ENCODE assay signal across 8 cellular contexts in genomic region chr11:535519-536454, GRCh38. TPM values are rescaled to one million over a fixed set of nuclear protein-coding genes. Genes with fewer than 3 reads are reported as not detected.
A peak's percentile ranks its signal among the peaks of the same experiment; 100 is the strongest.
DNase-seq lines count a peak whose midpoint lies in the region; ATAC-seq, FAIRE-seq and TF ChIP-seq lines count a peak whose summit lies in the region.

TSS of gene HRAS (minus strand) at chr11:535576.

- peak within 1 kb of the TSS; percentile 19 for H2AFZ ChIP-seq in keratinocyte (ENCODE audit: control insufficient read depth, low read length)

- peaks cover 23% of the 10 kb centered on the region for H3K4me1 ChIP-seq in keratinocyte (ENCODE audit: control insufficient read depth, extremely low read depth, insufficient read depth, low read length)

- peak; percentile 93 for TF ChIP-seq POLR2A in GM18951 (IDR thresholded peaks at IDR 0.05; ENCODE audit: extremely low read depth, insufficient read depth, insufficient read length)

- dilution Hi-C loops in keratinocyte (cut with MboI; ENCODE audit: extremely low pct_ligation_motif_present, low sequenced_read_pairs) = no loop called here

- H3K9ac ChIP-seq in keratinocyte (ENCODE audit: control insufficient read depth, extremely low read depth, insufficient read depth, low read length) = peak within 1 kb of the TSS; percentile 90

- no peaks in the 10 kb centered on the region for H3K27me3 ChIP-seq in AG04450 (ENCODE audit: control insufficient read depth, insufficient read depth, low read length)
- peaks cover 6% of the 10 kb centered on the region for H3K27me3 ChIP-seq in keratinocyte (ENCODE audit: control insufficient read depth, extremely low read depth, insufficient read depth, low read length)

- ATAC-seq in HG03196 (IDR thresholded peaks at IDR 0.05; ENCODE audit: unreplicated experiment) = peak; percentile 71

- in situ Hi-C loops in GM18951 (cut with MboI; ENCODE audit: low sequenced_read_pairs, unreplicated experiment) = no loop called here

- peak within 1 kb of the TSS; percentile 73 for H3K4me3 ChIP-seq in AG04450 (ENCODE audit: low read depth, low read length)
- H3K4me3 ChIP-seq in keratinocyte (ENCODE audit: control insufficient read depth in 2 of 3, extremely low read depth in 1 of 3, insufficient read depth in 2 of 3, low read depth in 1 of 3, low read length in 3 of 3) = peak within 1 kb of the TSS; percentile 74 to 96 (median 83)

- H3K9me3 ChIP-seq in AG04450 (ENCODE audit: control insufficient read depth, insufficient read depth, low read length) (no peaks in the 10 kb centered on the region; the same call in 1 of the 2 replicates), keratinocyte (ENCODE audit: control insufficient read depth, low read depth, low read length) (no peaks in the 10 kb centered on the region)

- H3K27ac ChIP-seq in AG04450 (ENCODE audit: low read depth, low read length) (no peak within 1 kb of the TSS), keratinocyte (ENCODE audit: control insufficient read depth, insufficient read depth, low read length) (peak within 1 kb of the TSS; percentile 82)

- H3K4me2 ChIP-seq in keratinocyte (ENCODE audit: control insufficient read depth, extremely low read depth, insufficient read depth, low read depth, low read length) = peak within 1 kb of the TSS; percentile 68

- POLR2A ChIA-PET in AG04450 (lab: Yijun Ruan, JAX) = interaction anchor here (0.6 to 1.9 kb wide), 4 partner anchors 40 to 328 kb away, joined by 3 to 13 read pairs (median 4); partner anchors contain the start of genes BET1L, PHRF1 and RIC8A

- H4K20me1 ChIP-seq in keratinocyte (ENCODE audit: control insufficient read depth, extremely low read depth, insufficient read depth, low read length) = peaks cover 22% of the 10 kb centered on the region

- peaks cover 17 to 27% of the 10 kb centered on the region in 2 experiments for H3K36me3 ChIP-seq in keratinocyte (ENCODE audit: control insufficient read depth in 2 of 2, extremely low read depth in 1 of 2, insufficient read depth in 2 of 2, low read length in 2 of 2)

- TF ChIP-seq CTCF in AG04450 (IDR thresholded peaks at IDR 0.05; ENCODE audit: low read depth, low read length) (no peak), keratinocyte (optimal IDR thresholded peaks at IDR 0.05 in 1 of 3, IDR thresholded peaks at IDR 0.05 in 1 of 3, conservative IDR thresholded peaks at IDR 0.05 in 1 of 3; ENCODE audit: extremely low read depth in 1 of 3, insufficient read depth in 2 of 3, low read length in 3 of 3) (no peak)

- no peaks in the 10 kb centered on the region for H3K9me1 ChIP-seq in keratinocyte (ENCODE audit: control insufficient read depth, extremely low read depth, insufficient read depth, low read length)

- no peak for FAIRE-seq in keratinocyte (lab: Jason Lieb, UNC)

- CTCF ChIA-PET in AG04450 (lab: Charles Lee) = interaction anchor here (0.7 kb wide), 1 partner anchor 21 kb away, joined by 3 read pairs; no protein-coding TSS in a partner anchor

- peaks cover 31% of the 10 kb centered on the region for H3K79me2 ChIP-seq in keratinocyte (ENCODE audit: control insufficient read depth, insufficient read depth, low read length)

- peak; percentile 78 for DNase-seq in AG04450 (ENCODE audit: low read depth, low spot score)
- DNase-seq in NCI-H345 (lab: John Stamatoyannopoulos, UW) = peak; percentile 98
- DNase-seq in activated CD4-positive, CD25-positive, alpha-beta regulatory T cell treated with anti-CD3 and anti-CD28 coated beads, Interleukin-2, amount 50 U/mL, for 16 hours (ENCODE audit: low read depth, low spot score) = peak; percentile 89
- peak; percentile 96 for DNase-seq in central memory CD4-positive, alpha-beta T cell
- DNase-seq in keratinocyte (ENCODE audit: low read depth, low spot score) = peak; percentile 53
- DNase-seq in stimulated activated CD4-positive, alpha-beta T cell treated with anti-CD3 and anti-CD28 coated beads, Interleukin-12 subunit alpha, Interleukin-12 subunit beta, amount 100 ng/mL, for 48 hours (ENCODE audit: low read depth in 2 of 3, low spot score in 1 of 3) = peak; percentile 87 to 94 (median 90)

RNA-seq across cellular contexts. Expression of gene HRAS, which starts in this region (rescaled TPM):
- polyA plus RNA-seq in AG04450 (2011; rRNA removed) (44.7 and 58.7 TPM in 2 replicates), keratinocyte (112 to 164 TPM (median 122 TPM) in 3 replicates)
- polyA minus RNA-seq in AG04450 (2011; rRNA and poly(A)+ RNA removed) = 57.0 and 71.2 TPM in 2 replicates
- 109 TPM for polyA plus RNA-seq in keratinocyte (2011; ENCODE audit: low read depth)
- 105 and 178 TPM in 2 replicates for polyA plus RNA-seq in keratinocyte (2011; cell fraction: cytosol; rRNA removed)
- polyA plus RNA-seq in keratinocyte (2011; cell fraction: nucleus; rRNA removed) = 175 and 179 TPM in 2 replicates
- 115 and 238 TPM in 2 replicates for polyA plus RNA-seq in keratinocyte (2012; ENCODE audit: low replicate concordance)
- 143 to 287 TPM (median 170 TPM) in 3 replicates for polyA minus RNA-seq in keratinocyte
- polyA minus RNA-seq in keratinocyte (2011; cell fraction: cytosol; rRNA and poly(A)+ RNA removed) = 122 TPM
- polyA minus RNA-seq in keratinocyte (2011; cell fraction: nucleus; rRNA and poly(A)+ RNA removed) = 24.8 and 25.6 TPM in 2 replicates
